17 cellular contexts compared by ENCODE assay signal in the genomic region with DNA sequence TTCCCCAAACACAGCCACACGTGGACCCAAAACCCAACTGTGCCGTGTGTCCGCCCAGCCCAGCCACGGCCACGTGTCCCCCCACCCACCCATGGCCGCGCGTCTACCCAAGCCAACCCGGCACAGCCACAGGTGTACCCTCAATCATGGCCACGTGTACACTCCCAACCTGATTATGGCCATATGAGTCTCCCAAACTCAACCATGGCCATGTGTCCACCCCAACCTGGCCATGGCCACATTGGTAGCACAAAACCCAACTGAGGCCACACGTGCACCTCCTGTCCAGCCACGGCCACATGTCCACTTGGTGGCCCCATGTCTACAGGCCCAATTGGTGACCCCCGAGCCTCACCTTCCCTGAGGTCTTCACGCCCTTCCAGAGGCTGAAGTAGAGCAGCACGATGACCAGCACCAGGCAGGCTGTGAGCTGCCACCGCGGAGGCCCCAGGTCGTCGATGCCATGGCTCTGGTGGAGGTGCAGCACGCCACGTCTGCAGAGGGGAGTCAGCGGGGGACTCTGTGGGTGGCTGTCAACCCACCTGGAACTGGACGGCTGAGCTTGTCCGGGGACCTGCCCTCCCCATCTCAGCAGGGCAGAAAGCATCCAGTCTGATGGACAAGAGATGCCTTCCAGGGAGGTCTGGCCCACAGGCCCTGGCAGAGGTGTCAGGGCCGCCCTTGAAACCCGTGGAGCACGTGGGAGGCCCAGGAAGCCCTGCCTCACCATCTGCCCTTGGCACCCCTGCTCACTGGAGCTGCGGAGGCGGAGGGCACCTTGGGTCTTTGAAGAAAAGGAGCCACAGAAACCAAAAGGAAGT. TPM values are rescaled to one million over a fixed set of nuclear protein-coding genes. Genes with fewer than 3 reads are reported as not detected.
"Had no signal": no experiment of that assay in that cellular context is flagged by ENCODE, and none has a peak within 500 bp of the region (broad histone marks: within the 10 kb centered on the region; RNA-seq: fewer than 3 reads in every experiment).

No MANE protein-coding gene starts in this region.

- H3K4me3 Mint-ChIP-seq: activated T-helper 17 cell treated with anti-CD3 and anti-CD28 coated beads, Interleukin-2, amount 50 U/mL, for 72 hours; endodermal cell; naive thymus-derived CD4-positive, alpha-beta T cell; stimulated activated effector memory CD8-positive, alpha-beta T cell treated with anti-CD3 and anti-CD28 coated beads, Interleukin-12 subunit alpha, Interleukin-12 subunit beta, amount 100 ng/mL, for 72 hours; T-helper 1 cell treated with Interleukin-12 subunit alpha and Interleukin-12 subunit beta and Interleukin-4 antibody, amounts not matched to agents 30 μg/mL and 1 μg/mL, for 36 hours had no signal

- H3K4me1 ChIP-seq: uterus had no signal

- H3K4me3 ChIP-seq: dorsolateral prefrontal cortex, lung, thyroid gland, uterus had no signal

- H3K36me3 ChIP-seq: thyroid gland, uterus had no signal

- H3K27ac ChIP-seq: dorsolateral prefrontal cortex, thyroid gland, uterus had no signal

- DNase-seq: activated CD4-positive, CD25-positive, alpha-beta regulatory T cell; activated naive CD4-positive, alpha-beta T cell treated with Interleukin-2 at 50 U/mL for 16 hours; endodermal cell; naive thymus-derived CD4-positive, alpha-beta T cell; SK-N-SH; stimulated activated CD4-positive, alpha-beta T cell treated with anti-CD3 and anti-CD28 coated beads, Interleukin-1b, Interleukin-23, amount 100 ng/mL, for 48 hours; uterus had no signal

- H3K36me3 Mint-ChIP-seq: stimulated activated effector memory CD8-positive, alpha-beta T cell treated with anti-CD3 and anti-CD28 coated beads, Interleukin-12 subunit alpha, Interleukin-12 subunit beta, amount 100 ng/mL, for 72 hours had no signal

- H3K27me3 ChIP-seq: thyroid gland, uterus had no signal

- H3K9me3 ChIP-seq: SK-N-SH, thyroid gland, uterus had no signal

- H3K27ac Mint-ChIP-seq: activated T-helper 17 cell treated with anti-CD3 and anti-CD28 coated beads, Interleukin-2, amount 50 U/mL, for 72 hours; endodermal cell; naive thymus-derived CD4-positive, alpha-beta T cell; stimulated activated effector memory CD8-positive, alpha-beta T cell treated with anti-CD3 and anti-CD28 coated beads, Interleukin-12 subunit alpha, Interleukin-12 subunit beta, amount 100 ng/mL, for 72 hours; T-helper 1 cell treated with Interleukin-12 subunit alpha and Interleukin-12 subunit beta and Interleukin-4 antibody, amounts not matched to agents 30 μg/mL and 1 μg/mL, for 36 hours had no signal

- H3K4me1 Mint-ChIP-seq: activated T-helper 17 cell treated with anti-CD3 and anti-CD28 coated beads, Interleukin-2, amount 50 U/mL, for 72 hours; endodermal cell had no signal

- ATAC-seq: activated T-helper 17 cell treated with anti-CD3 and anti-CD28 coated beads, Interleukin-2, amount 50 U/mL, for 72 hours; naive thymus-derived CD4-positive, alpha-beta T cell; sciatic nerve; stimulated activated effector memory CD8-positive, alpha-beta T cell treated with anti-CD3 and anti-CD28 coated beads, Interleukin-12 subunit alpha, Interleukin-12 subunit beta, amount 100 ng/mL, for 72 hours had no signal

RNA-seq across cellular contexts. Expression of gene SLC6A3, which starts 23.5 kb away (rescaled TPM):
- total RNA-seq: activated T-helper 17 cell treated with anti-CD3 and anti-CD28 coated beads, Interleukin-2, amount 50 U/mL, for 72 hours; bronchial epithelial cell; epithelial cell of proximal tubule; frontal cortex; sciatic nerve had no signal
- polyA plus RNA-seq: naive thymus-derived CD4-positive, alpha-beta T cell; SK-N-SH had no signal
